In the genomic region with DNA sequence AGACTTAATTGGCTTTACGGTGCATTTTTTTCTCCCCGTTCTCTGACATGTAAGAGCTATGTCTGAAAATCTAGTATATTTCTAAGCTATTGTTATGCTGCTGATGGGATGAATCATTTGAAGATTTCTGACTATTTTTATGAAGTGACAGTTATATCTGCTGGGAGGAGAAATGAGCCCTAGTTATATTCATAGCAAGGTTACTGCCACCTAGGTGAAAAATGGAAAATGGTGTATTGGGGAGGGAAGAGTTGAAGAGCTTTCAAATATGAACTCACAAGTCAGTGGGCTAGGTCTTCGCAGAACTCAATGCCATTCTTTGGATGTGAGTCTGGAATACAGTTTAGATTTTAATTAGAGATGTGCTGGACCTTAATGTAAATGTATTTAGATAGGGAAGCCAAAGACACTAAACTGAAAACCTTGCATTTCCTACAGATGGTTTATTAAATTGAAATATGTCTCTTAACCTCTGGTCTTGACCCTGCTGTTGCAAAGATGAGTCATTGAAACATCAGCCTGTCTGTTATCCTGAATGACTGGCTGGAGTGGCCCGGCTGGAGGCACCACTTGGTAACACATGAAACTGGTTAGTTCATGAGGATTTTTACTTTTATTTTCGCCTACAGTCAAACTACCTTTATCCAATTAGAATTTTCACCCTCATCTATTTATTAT, we compare ENCODE assay signal across 10 cellular contexts.
DNase-seq lines count a peak whose midpoint lies in the region; ATAC-seq and TF ChIP-seq lines count a peak whose summit lies in the region.
"Had no signal": no experiment of that assay in that cellular context is flagged by ENCODE, and none has a peak within 500 bp of the region (broad histone marks: within the 10 kb centered on the region; RNA-seq: fewer than 3 reads in every experiment).

No MANE protein-coding gene starts in this region.

- ATAC-seq in GM21825 (IDR thresholded peaks at IDR 0.05; ENCODE audit: unreplicated experiment) (peak; percentile 63), heart right ventricle (no peak), HG02642 (IDR thresholded peaks at IDR 0.05; ENCODE audit: poor library complexity, unreplicated experiment) (no peak)

- H3K4me3 ChIP-seq in fibroblast of mammary gland (ENCODE audit: control insufficient read depth, low read depth, low read length): no peak overlapping the region
- H3K4me3 ChIP-seq in heart right ventricle: no peak overlapping the region
- H3K4me3 ChIP-seq: neural progenitor cell had no signal

- DNase-seq in Daoy (ENCODE audit: low read depth) (peak; percentile 57), NCI-H226 (peak; percentile 42), fibroblast of mammary gland (ENCODE audit: low read depth) (peak; percentile 84), NCI-H1436 treated with DMSO at 0.1 percent for 48 hours (lab: John Stamatoyannopoulos, UW) (no peak), heart right ventricle (no peak), NOMO-1 treated with dmso at 0.1 percent for 144 hours (lab: John Stamatoyannopoulos, UW; ENCODE audit: unreplicated experiment) (no peak)
- DNase-seq: GDM1 had no signal

- peaks cover 0 to 4% (median 0%) of the 10 kb centered on the region in 9 donors for H3K4me1 ChIP-seq in heart right ventricle

- intact Hi-C loops in heart right ventricle (cut with DNase I): no loop called here

- no peak for TF ChIP-seq CTCF in fibroblast of mammary gland (conservative IDR thresholded peaks at IDR 0.05; ENCODE audit: control insufficient read depth, insufficient read depth, low read depth, low read length)
- TF ChIP-seq CTCF in heart right ventricle (IDR thresholded peaks at IDR 0.05): no peak

- no peaks in the 10 kb centered on the region for H3K9me3 ChIP-seq in heart right ventricle

- 89% methylated on average over 5 of the region's 5 CpGs for WGBS in heart right ventricle, 2 donors

- H3K36me3 ChIP-seq in heart right ventricle: no peaks in the 10 kb centered on the region
- H3K36me3 ChIP-seq: neural progenitor cell had no signal

- no peak overlapping the region for H3K27ac ChIP-seq in heart right ventricle
- H3K27ac ChIP-seq: neural progenitor cell had no signal

- no peaks in the 10 kb centered on the region for H3K27me3 ChIP-seq in heart right ventricle
- H3K27me3 ChIP-seq: neural progenitor cell had no signal

Comparison
In these comparisons a context has a peak if more than half of its experiments do, and no peak if none do; other contexts are left out.
1. DNase-seq: peak in Daoy (single experiment), NCI-H226 (single experiment) and fibroblast of mammary gland (single experiment); none in NCI-H1436 treated with DMSO at 0.1 percent for 48 hours (single experiment), heart right ventricle (0 of 2) and NOMO-1 treated with dmso at 0.1 percent for 144 hours (single experiment).